ENCODE assay signal across 29 cellular contexts in genomic region chr22:47014946-47015345, GRCh38.
"Had no signal": no experiment of that assay in that cellular context is flagged by ENCODE, and none has a peak within 500 bp of the region (broad histone marks: within the 10 kb centered on the region; RNA-seq: fewer than 3 reads in every experiment).

No MANE protein-coding gene starts in this region.

- H3K27ac Mint-ChIP-seq: dendritic cell treated with granulocyte-macrophage colony-stimulating factor and Interleukin-4, amounts not matched to agents 40 ng/mL and 50 ng/mL, for 4 days; endodermal cell; nephron had no signal

- H3K9me3 Mint-ChIP-seq: dendritic cell treated with granulocyte-macrophage colony-stimulating factor and Interleukin-4, amounts not matched to agents 40 ng/mL and 50 ng/mL, for 4 days; nephron; type B pancreatic cell had no signal

- H3K9me3 ChIP-seq: colonic mucosa, gastrocnemius medialis, ovary, right lobe of liver, thyroid gland, uterus had no signal

- H3K36me3 ChIP-seq: colonic mucosa, gastrocnemius medialis, ovary, right lobe of liver, thyroid gland, uterus had no signal

- H3K27ac ChIP-seq: colonic mucosa, epithelial cell of prostate, gastrocnemius medialis, ovary, right lobe of liver, thyroid gland, uterus had no signal

- H3K4me1 Mint-ChIP-seq: nephron had no signal

- H3K4me1 ChIP-seq: gastrocnemius medialis, right lobe of liver, uterus had no signal

- H3K27me3 Mint-ChIP-seq: dendritic cell treated with granulocyte-macrophage colony-stimulating factor and Interleukin-4, amounts not matched to agents 40 ng/mL and 50 ng/mL, for 4 days; memory B cell; naive thymus-derived CD4-positive, alpha-beta T cell; stimulated activated naive CD8-positive, alpha-beta T cell treated with anti-CD3 and anti-CD28 coated beads, Interleukin-15, amount 100 ng/mL, for 72 hours; type B pancreatic cell had no signal

- H3K4me3 Mint-ChIP-seq: dendritic cell treated with granulocyte-macrophage colony-stimulating factor and Interleukin-4, amounts not matched to agents 40 ng/mL and 50 ng/mL, for 4 days; endodermal cell; memory B cell; naive thymus-derived CD4-positive, alpha-beta T cell; nephron; stimulated activated naive CD8-positive, alpha-beta T cell treated with anti-CD3 and anti-CD28 coated beads, Interleukin-15, amount 100 ng/mL, for 72 hours; type B pancreatic cell had no signal

- H3K4me3 ChIP-seq: colonic mucosa, gastrocnemius medialis, lung, ovary, right lobe of liver, smooth muscle cell, thyroid gland, uterus had no signal

- H3K27me3 ChIP-seq: colonic mucosa, gastrocnemius medialis, ovary, right lobe of liver, thyroid gland, uterus had no signal

- ATAC-seq: esophagus mucosa; gastrocnemius medialis; left ventricle myocardium superior; naive thymus-derived CD4-positive, alpha-beta T cell; right lobe of liver; stimulated activated naive CD8-positive, alpha-beta T cell treated with anti-CD3 and anti-CD28 coated beads, Interleukin-15, amount 100 ng/mL, for 72 hours had no signal

- FAIRE-seq: keratinocyte had no signal

- DNase-seq: colonic mucosa; effector CD8-positive, alpha-beta T cell; endodermal cell; foreskin fibroblast; gastrocnemius medialis; left ventricle myocardium superior; midbrain; naive thymus-derived CD4-positive, alpha-beta T cell; occipital lobe; ovary; retina; right lobe of liver; stimulated activated CD4-positive, alpha-beta T cell treated with anti-CD3 and anti-CD28 coated beads, Interleukin-12 subunit alpha, Interleukin-12 subunit beta, amount 100 ng/mL, for 4 hours; stimulated activated CD4-positive, alpha-beta T cell treated with anti-CD3 and anti-CD28 coated beads, Interleukin-1b, Interleukin-23, amount 100 ng/mL, for 48 hours; stimulated activated CD4-positive, alpha-beta T cell treated with anti-CD3 and anti-CD28 coated beads, Interleukin-4, amount 100 ng/mL, for 1 hour; stimulated activated CD8-positive, alpha-beta memory T cell treated with anti-CD3 and anti-CD28 coated beads, Interleukin-4, amount 100 ng/mL, for 48 hours; stimulated activated naive CD4-positive, alpha-beta T cell; stimulated activated naive CD8-positive, alpha-beta T cell treated with anti-CD3 and anti-CD28 coated beads, Interleukin-15, amount 100 ng/mL, for 72 hours; thyroid gland; uterus had no signal
